8 cellular contexts compared by ENCODE assay signal in the genomic region with DNA sequence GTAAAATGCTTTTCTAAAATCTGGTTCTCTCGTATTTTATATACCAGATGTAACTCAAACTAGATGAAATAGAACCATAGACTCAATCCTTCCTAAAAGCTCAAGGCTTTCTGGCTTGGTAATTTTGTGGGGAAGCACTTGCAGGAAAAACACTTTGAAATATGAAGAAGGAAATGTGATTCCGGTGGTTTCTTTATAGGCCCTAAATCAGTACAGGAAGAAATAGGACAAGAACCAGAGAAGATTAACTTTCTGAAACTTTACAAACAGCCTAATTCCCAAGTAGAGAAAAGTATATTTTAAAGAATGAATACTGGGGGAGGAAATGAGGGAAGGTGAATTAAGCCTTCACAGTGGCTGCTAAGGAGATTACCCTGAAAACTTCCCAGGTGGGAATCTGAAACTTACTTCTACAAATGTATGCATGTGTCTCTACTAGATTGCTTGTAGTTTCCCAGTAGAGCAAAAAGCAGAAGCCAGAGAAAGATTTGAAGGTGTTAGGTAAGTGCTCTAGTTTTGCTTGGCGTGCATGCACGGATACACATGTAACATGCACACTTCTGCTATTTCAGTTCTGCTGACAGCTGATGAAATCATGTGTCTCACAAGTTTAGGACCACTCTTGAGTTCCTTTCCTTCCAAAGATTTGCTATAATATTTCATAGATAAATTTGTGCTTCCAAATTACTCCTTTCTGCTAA.
DNase-seq lines count a peak whose midpoint lies in the region; ATAC-seq and TF ChIP-seq lines count a peak whose summit lies in the region.

No MANE protein-coding gene starts in this region.

- CTCF ChIA-PET in WTC11 (lab: Charles Lee), result interaction anchor here (1.2 kb wide), 1 partner anchor 104 kb away, joined by 8 read pairs; no protein-coding TSS in a partner anchor
- CTCF ChIA-PET in CD4-positive, alpha-beta T cell (lab: Charles Lee), result no interaction called here

- no peaks in the 10 kb centered on the region for H3K27me3 ChIP-seq in CD4-positive, alpha-beta T cell (ENCODE audit: control insufficient read depth, insufficient read depth, low read length)

- H3K27me3 Mint-ChIP-seq in WTC11 (ENCODE audit: low read depth), result no peaks in the 10 kb centered on the region
- no peaks in the 10 kb centered on the region for H3K27me3 Mint-ChIP-seq in stimulated activated naive B cell treated with anti-CD40 and anti-IgM and Interleukin-4, amounts not matched to agents 10 μg/mL and 1 μg/mL and 100 μg/mL, for 72 hours
- H3K27me3 Mint-ChIP-seq in CD4-positive, alpha-beta T cell, result no peaks in the 10 kb centered on the region

- no peak for TF ChIP-seq CTCF in WTC11 (IDR thresholded peaks at IDR 0.05)
- no peak for TF ChIP-seq CTCF in CD4-positive, alpha-beta T cell (IDR thresholded peaks at IDR 0.05)

- no peaks in the 10 kb centered on the region for H3K9me3 Mint-ChIP-seq in WTC11
- no peaks in the 10 kb centered on the region for H3K9me3 Mint-ChIP-seq in stimulated activated naive B cell treated with anti-CD40 and anti-IgM and Interleukin-4, amounts not matched to agents 10 μg/mL and 1 μg/mL and 100 μg/mL, for 72 hours
- no peaks in the 10 kb centered on the region for H3K9me3 Mint-ChIP-seq in CD4-positive, alpha-beta T cell

- H3K9me3 ChIP-seq in CD4-positive, alpha-beta T cell (ENCODE audit: control insufficient read depth, low read length), result no peaks in the 10 kb centered on the region

- H3K4me3 Mint-ChIP-seq in WTC11, result no peak overlapping the region
- H3K4me3 Mint-ChIP-seq in stimulated activated naive B cell treated with anti-CD40 and anti-IgM and Interleukin-4, amounts not matched to agents 10 μg/mL and 1 μg/mL and 100 μg/mL, for 72 hours, result peak overlapping the region; percentile 10 to 15
- H3K4me3 Mint-ChIP-seq in CD4-positive, alpha-beta T cell, result no peak overlapping the region

- H3K36me3 Mint-ChIP-seq in WTC11, result no peaks in the 10 kb centered on the region
- no peaks in the 10 kb centered on the region for H3K36me3 Mint-ChIP-seq in stimulated activated naive B cell treated with anti-CD40 and anti-IgM and Interleukin-4, amounts not matched to agents 10 μg/mL and 1 μg/mL and 100 μg/mL, for 72 hours
- no peaks in the 10 kb centered on the region for H3K36me3 Mint-ChIP-seq in CD4-positive, alpha-beta T cell (ENCODE audit: low read depth)

- intact Hi-C loops in CD4-positive, alpha-beta T cell (cut with DNase I, micrococcal nuclease), result no loop called here

- peak overlapping the region; percentile 39 for H3K27ac Mint-ChIP-seq in WTC11
- peak overlapping the region; percentile 33 for H3K27ac Mint-ChIP-seq in stimulated activated naive B cell treated with anti-CD40 and anti-IgM and Interleukin-4, amounts not matched to agents 10 μg/mL and 1 μg/mL and 100 μg/mL, for 72 hours
- H3K27ac Mint-ChIP-seq in CD4-positive, alpha-beta T cell, result no peak overlapping the region

- H3K4me1 Mint-ChIP-seq in WTC11, result peaks cover 45% of the 10 kb centered on the region
- peaks cover 25 to 62% of the 10 kb centered on the region in 2 donors for H3K4me1 Mint-ChIP-seq in stimulated activated naive B cell treated with anti-CD40 and anti-IgM and Interleukin-4, amounts not matched to agents 10 μg/mL and 1 μg/mL and 100 μg/mL, for 72 hours
- peaks cover 57% of the 10 kb centered on the region for H3K4me1 Mint-ChIP-seq in CD4-positive, alpha-beta T cell (ENCODE audit: low read depth)

- DNase-seq in WTC11 (ENCODE audit: low spot score), result no peak
- peak; percentile 35 for DNase-seq in stimulated activated naive B cell treated with anti-CD40 and anti-IgM and Interleukin-4, amounts not matched to agents 10 μg/mL and 1 μg/mL and 100 μg/mL, for 72 hours
- DNase-seq in HPDE6-E6E7 (ENCODE audit: extremely low spot score), result no peak
- no peak for DNase-seq in activated CD8-positive, alpha-beta memory T cell treated with anti-CD3 and anti-CD28 coated beads for 24 hours
- DNase-seq in CD4-positive, alpha-beta T cell, result no peak
- no peak for DNase-seq in Ammon's horn (ENCODE audit: low spot score)

- H3K27ac ChIP-seq in CD4-positive, alpha-beta T cell (ENCODE audit: low read depth, low read length), result no peak overlapping the region

- ATAC-seq in GM19324 (IDR thresholded peaks at IDR 0.05; ENCODE audit: low FRiP score, unreplicated experiment), result peak; percentile 80
- ATAC-seq in HG03060 (IDR thresholded peaks at IDR 0.05; ENCODE audit: low read depth, unreplicated experiment), result peak; percentile 81
- no peak for ATAC-seq in WTC11
- ATAC-seq in stimulated activated naive B cell treated with anti-CD40 and anti-IgM and Interleukin-4, amounts not matched to agents 10 μg/mL and 1 μg/mL and 100 μg/mL, for 72 hours (replicated peaks), result peak; percentile 97 to 98
- ATAC-seq in CD4-positive, alpha-beta T cell (ENCODE audit: poor library complexity), result no peak

- POLR2A ChIA-PET in WTC11 (lab: Charles Lee), result no interaction called here
- POLR2A ChIA-PET in CD4-positive, alpha-beta T cell (lab: Charles Lee), result no interaction called here

TF ChIP-seq in WTC11, 78 proteins besides CTCF, POLR2A, EP300 and RAD21:
- TF ChIP-seq, protein P1, sequence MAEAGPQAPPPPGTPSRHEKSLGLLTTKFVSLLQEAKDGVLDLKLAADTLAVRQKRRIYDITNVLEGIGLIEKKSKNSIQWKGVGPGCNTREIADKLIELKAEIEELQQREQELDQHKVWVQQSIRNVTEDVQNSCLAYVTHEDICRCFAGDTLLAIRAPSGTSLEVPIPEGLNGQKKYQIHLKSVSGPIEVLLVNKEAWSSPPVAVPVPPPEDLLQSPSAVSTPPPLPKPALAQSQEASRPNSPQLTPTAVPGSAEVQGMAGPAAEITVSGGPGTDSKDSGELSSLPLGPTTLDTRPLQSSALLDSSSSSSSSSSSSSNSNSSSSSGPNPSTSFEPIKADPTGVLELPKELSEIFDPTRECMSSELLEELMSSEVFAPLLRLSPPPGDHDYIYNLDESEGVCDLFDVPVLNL (CRISPR knock-in tag; IDR thresholded peaks at IDR 0.05; ENCODE audit: borderline replicate concordance, low read depth), result no peak
- no peak for TF ChIP-seq NR1H2 (CRISPR knock-in tag; IDR thresholded peaks at IDR 0.05)
- no peak for TF ChIP-seq CBFB (CRISPR knock-in tag; IDR thresholded peaks at IDR 0.05; ENCODE audit: low read depth)
- TF ChIP-seq CREB1 (CRISPR knock-in tag; IDR thresholded peaks at IDR 0.05), result no peak
- no peak for TF ChIP-seq JAZF1 (CRISPR knock-in tag; IDR thresholded peaks at IDR 0.05)

Comparison
In these comparisons a context has a peak if more than half of its experiments do, and no peak if none do; other contexts are left out.
1. ATAC-seq: peak in GM19324 (single experiment), HG03060 (single experiment) and stimulated activated naive B cell treated with anti-CD40 and anti-IgM and Interleukin-4, amounts not matched to agents 10 μg/mL and 1 μg/mL and 100 μg/mL, for 72 hours (2 of 2); none in WTC11 (single experiment) and CD4-positive, alpha-beta T cell (single experiment).
2. H3K4me3 Mint-ChIP-seq: peak in stimulated activated naive B cell treated with anti-CD40 and anti-IgM and Interleukin-4, amounts not matched to agents 10 μg/mL and 1 μg/mL and 100 μg/mL, for 72 hours (2 of 2); none in WTC11 (single experiment) and CD4-positive, alpha-beta T cell (single experiment).